8 cellular contexts compared by ENCODE assay signal in the genomic region with DNA sequence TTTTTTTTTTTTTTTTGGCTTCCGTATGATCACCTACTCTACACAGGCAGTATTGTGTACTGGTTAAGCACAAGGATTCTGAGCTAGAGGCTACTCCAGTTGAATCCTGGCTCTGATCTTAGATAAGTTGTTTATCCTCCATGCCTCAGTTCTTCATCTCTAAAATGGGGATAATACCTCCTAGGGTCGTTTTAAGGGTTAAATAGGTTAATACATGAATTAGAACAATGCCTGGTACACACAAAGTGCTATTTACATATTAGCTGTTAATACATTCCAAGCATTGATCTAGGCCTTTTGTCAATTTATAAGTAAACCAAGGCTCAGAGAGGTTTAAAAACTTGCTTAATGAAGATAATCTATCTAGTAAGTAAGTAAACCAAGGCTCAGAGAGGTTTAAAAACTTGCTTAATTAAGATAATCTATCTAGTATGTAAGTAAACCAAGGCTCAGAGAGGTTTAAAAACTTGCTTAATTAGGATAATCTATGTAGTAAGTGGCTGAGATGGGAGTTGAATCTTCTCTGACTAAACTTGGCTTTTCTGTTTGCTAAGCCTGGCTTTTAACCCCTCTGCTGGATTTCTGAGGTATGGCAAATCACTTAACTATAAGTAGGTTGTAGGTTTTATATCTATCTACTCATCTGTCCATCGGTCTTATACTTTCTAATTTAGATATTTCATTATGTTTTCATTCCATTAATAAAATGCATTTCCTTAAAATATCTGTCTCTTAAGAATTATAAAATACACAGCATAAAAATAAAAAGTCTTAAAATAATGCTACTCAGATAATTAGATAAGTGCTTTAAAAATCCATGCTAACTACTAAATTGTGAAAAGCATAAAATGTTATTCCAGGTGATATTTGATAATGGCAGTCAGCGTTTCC. TPM values are rescaled to one million over a fixed set of nuclear protein-coding genes. Genes with fewer than 3 reads are reported as not detected.
A peak's percentile ranks its signal among the peaks of the same experiment; 100 is the strongest.
DNase-seq lines count a peak whose midpoint lies in the region; ATAC-seq and TF ChIP-seq lines count a peak whose summit lies in the region.

No MANE protein-coding gene starts in this region.

- H3K4me1 Mint-ChIP-seq in endothelial cell (ENCODE audit: unreplicated experiment), result peaks cover 14% of the 10 kb centered on the region
- peaks cover 4% of the 10 kb centered on the region for H3K4me1 Mint-ChIP-seq in type B pancreatic cell (ENCODE audit: unreplicated experiment)

- WGBS in esophagus squamous epithelium, 2 donors, result 73 to 75% methylated on average over 4 of the region's 4 CpGs

- H3K27ac Mint-ChIP-seq in endothelial cell (ENCODE audit: unreplicated experiment), result no peak overlapping the region
- no peak overlapping the region for H3K27ac Mint-ChIP-seq in type B pancreatic cell

- H3K9me3 Mint-ChIP-seq in endothelial cell (ENCODE audit: unreplicated experiment) (no peaks in the 10 kb centered on the region), type B pancreatic cell (no peaks in the 10 kb centered on the region)

- intact Hi-C loops in esophagus squamous epithelium (cut with DNase I), result no loop called here

- H3K27me3 ChIP-seq in esophagus squamous epithelium, result no peaks in the 10 kb centered on the region

- H3K27me3 Mint-ChIP-seq in endothelial cell (ENCODE audit: unreplicated experiment) (no peaks in the 10 kb centered on the region), type B pancreatic cell (no peaks in the 10 kb centered on the region)

- H3K4me3 ChIP-seq in esophagus squamous epithelium, result no peak overlapping the region

- H3K36me3 Mint-ChIP-seq in endothelial cell (ENCODE audit: low read depth, unreplicated experiment), result no peaks in the 10 kb centered on the region
- H3K36me3 Mint-ChIP-seq in type B pancreatic cell, result no peaks in the 10 kb centered on the region

- ATAC-seq in HG02840 (IDR thresholded peaks at IDR 0.05; ENCODE audit: low FRiP score, unreplicated experiment), result peak; percentile 3

- TF ChIP-seq CTCF in GM13977 (IDR thresholded peaks at IDR 0.05; ENCODE audit: extremely low read depth, insufficient read depth, missing control alignments) (peak; percentile 54), endothelial cell (IDR thresholded peaks at IDR 0.05; ENCODE audit: unreplicated experiment) (peak; percentile 27), type B pancreatic cell (conservative IDR thresholded peaks at IDR 0.05) (peak; percentile 63), esophagus squamous epithelium (IDR thresholded peaks at IDR 0.05) (peak in 3 of 6 experiments; percentile 9 to 46 (median 28))

- DNase-seq in 8988T (peak; percentile 17), GM13977 (ENCODE audit: low spot score) (no peak), NCI-H524 (lab: John Stamatoyannopoulos, UW) (peak; percentile 63 to 79), endothelial cell (ENCODE audit: low spot score) (no peak), type B pancreatic cell (ENCODE audit: extremely low spot score, unreplicated experiment) (no peak), NCI-H2081 treated with DMSO at 0.1 percent for 48 hours (lab: John Stamatoyannopoulos, UW) (no peak), esophagus squamous epithelium (lab: John Stamatoyannopoulos, UW) (no peak)

- H3K4me3 Mint-ChIP-seq in endothelial cell (ENCODE audit: unreplicated experiment), result no peak overlapping the region
- H3K4me3 Mint-ChIP-seq in type B pancreatic cell, result no peak overlapping the region

- in situ Hi-C loops in GM13977 (cut with MboI; ENCODE audit: low pct_unique_long_range_greater_than_20kb, low sequenced_read_pairs, unreplicated experiment), result no loop called here

- no peak for TF ChIP-seq POLR2A in esophagus squamous epithelium (IDR thresholded peaks at IDR 0.05)

- H3K4me1 ChIP-seq in esophagus squamous epithelium, result peaks cover 3 to 21% (median 4%) of the 10 kb centered on the region in 3 donors

- H3K9me3 ChIP-seq in esophagus squamous epithelium, result no peaks in the 10 kb centered on the region

- no peak overlapping the region for H3K27ac ChIP-seq in esophagus squamous epithelium

- no peaks in the 10 kb centered on the region for H3K36me3 ChIP-seq in esophagus squamous epithelium

RNA-seq across cellular contexts. Expression of a gene that starts 59.2 kb away (rescaled TPM):
- total RNA-seq in endothelial cell (ENCODE audit: unreplicated experiment) (44.1 TPM), type B pancreatic cell (ENCODE audit: low replicate concordance) (18.2 and 25.0 TPM in 2 replicates), esophagus squamous epithelium (10 to 100 TPM; 12.9 to 18.0 (median 15.3) TPM)

Comparison
In these comparisons a context has a peak if more than half of its experiments do, and no peak if none do; other contexts are left out.
1. DNase-seq: peak in 8988T (single experiment) and NCI-H524 (2 of 2); none in GM13977 (single experiment), endothelial cell (single experiment), type B pancreatic cell (single experiment), NCI-H2081 treated with DMSO at 0.1 percent for 48 hours (single experiment) and esophagus squamous epithelium (single experiment).